In genomic region chr1:8347635-8348034, GRCh38 we compare ENCODE assay signal across 16 cellular contexts. TPM values are rescaled to one million over a fixed set of nuclear protein-coding genes. Genes with fewer than 3 reads are reported as not detected.
DNase-seq lines count a peak whose midpoint lies in the region; ATAC-seq and TF ChIP-seq lines count a peak whose summit lies in the region.
"Had no signal": no experiment of that assay in that cellular context is flagged by ENCODE, and none has a peak within 500 bp of the region (broad histone marks: within the 10 kb centered on the region; RNA-seq: fewer than 3 reads in every experiment).

No MANE protein-coding gene starts in this region.

- no peak for TF ChIP-seq POLR2A in NB4 (IDR thresholded peaks at IDR 0.05; ENCODE audit: extremely low read depth, insufficient read length)

- no peaks in the 10 kb centered on the region for H3K9me3 Mint-ChIP-seq in progenitor cell of endocrine pancreas (ENCODE audit: low read depth)
- no peaks in the 10 kb centered on the region for H3K9me3 Mint-ChIP-seq in activated naive CD4-positive, alpha-beta T cell treated with anti-CD3 and anti-CD28 coated beads, Interleukin-2, amount 10 ng/mL, durations not matched to agents 7 days and 5 days
- no peaks in the 10 kb centered on the region for H3K9me3 Mint-ChIP-seq in activated T-helper 1 cell treated with anti-CD3 and anti-CD28 coated beads, Interleukin-12 subunit alpha, Interleukin-12 subunit beta, Interleukin-2, Interleukin-4 antibody, amounts not matched to agents 30 ng/mL and 10 ng/mL and 1 ng/mL, durations not matched to agents 14 hours and 24 hours and 36 hours
- H3K9me3 Mint-ChIP-seq: activated T-helper 2 cell treated with anti-CD3 and anti-CD28 coated beads, Interferon-gamma antibody, Interleukin-2, Interleukin-4, amounts not matched to agents 10 μg/mL and 5 μg/mL and 100 μg/mL, durations not matched to agents 14 hours and 24 hours and 36 hours; natural killer cell treated with Interleukin-12 subunit alpha and Interleukin-12 subunit beta and Interleukin-15 and Interleukin-18, amount 100 ng/mL, for 72 hours had no signal

- H3K36me3 Mint-ChIP-seq in progenitor cell of endocrine pancreas (ENCODE audit: insufficient read depth): peaks cover 1% of the 10 kb centered on the region
- H3K36me3 Mint-ChIP-seq in activated naive CD4-positive, alpha-beta T cell treated with anti-CD3 and anti-CD28 coated beads, Interleukin-2, amount 10 ng/mL, durations not matched to agents 7 days and 5 days: peaks cover 1% of the 10 kb centered on the region
- no peaks in the 10 kb centered on the region for H3K36me3 Mint-ChIP-seq in activated T-helper 1 cell treated with anti-CD3 and anti-CD28 coated beads, Interleukin-12 subunit alpha, Interleukin-12 subunit beta, Interleukin-2, Interleukin-4 antibody, amounts not matched to agents 30 ng/mL and 10 ng/mL and 1 ng/mL, durations not matched to agents 14 hours and 24 hours and 36 hours (ENCODE audit: low read depth)
- H3K36me3 Mint-ChIP-seq: natural killer cell treated with Interleukin-12 subunit alpha and Interleukin-12 subunit beta and Interleukin-15 and Interleukin-18, amount 100 ng/mL, for 72 hours had no signal

- peak; percentile 4 to 54 for DNase-seq in NCI-H2081 (lab: John Stamatoyannopoulos, UW)
- DNase-seq in NCI-H2081 treated with DMSO at 0.1 percent for 48 hours (lab: John Stamatoyannopoulos, UW): no peak
- peak; percentile 38 for DNase-seq in NB4 (ENCODE audit: low read depth)
- peak; percentile 24 for DNase-seq in brain microvascular endothelial cell
- no peak for DNase-seq in progenitor cell of endocrine pancreas (ENCODE audit: low spot score, unreplicated experiment)
- no peak for DNase-seq in activated naive CD4-positive, alpha-beta T cell treated with anti-CD3 and anti-CD28 coated beads, Interleukin-2, amount 10 ng/mL, durations not matched to agents 7 days and 5 days
- DNase-seq in activated T-helper 1 cell treated with anti-CD3 and anti-CD28 coated beads, Interleukin-12 subunit alpha, Interleukin-12 subunit beta, Interleukin-2, Interleukin-4 antibody, amounts not matched to agents 30 ng/mL and 10 ng/mL and 1 ng/mL, durations not matched to agents 14 hours and 24 hours and 36 hours (ENCODE audit: low spot score): no peak
- DNase-seq: CD4-positive, CD25-positive, alpha-beta regulatory T cell; effector CD4-positive, alpha-beta T cell; SHP77 treated with DMSO at 0.1 percent for 48 hours; tibial artery had no signal

- H3K36me3 ChIP-seq in brain microvascular endothelial cell (replicated peaks): peaks cover 3% of the 10 kb centered on the region
- H3K36me3 ChIP-seq: tibial artery had no signal

- peak overlapping the region; percentile 1 for H3K27ac ChIP-seq in brain microvascular endothelial cell

- no peaks in the 10 kb centered on the region for H3K27me3 Mint-ChIP-seq in progenitor cell of endocrine pancreas
- H3K27me3 Mint-ChIP-seq in activated naive CD4-positive, alpha-beta T cell treated with anti-CD3 and anti-CD28 coated beads, Interleukin-2, amount 10 ng/mL, durations not matched to agents 7 days and 5 days: peaks cover 13% of the 10 kb centered on the region
- no peaks in the 10 kb centered on the region for H3K27me3 Mint-ChIP-seq in activated T-helper 1 cell treated with anti-CD3 and anti-CD28 coated beads, Interleukin-12 subunit alpha, Interleukin-12 subunit beta, Interleukin-2, Interleukin-4 antibody, amounts not matched to agents 30 ng/mL and 10 ng/mL and 1 ng/mL, durations not matched to agents 14 hours and 24 hours and 36 hours (ENCODE audit: insufficient read depth)

- CTCF ChIA-PET in activated naive CD4-positive, alpha-beta T cell treated with anti-CD3 and anti-CD28 coated beads, Interleukin-2, amount 10 ng/mL, durations not matched to agents 7 days and 5 days (lab: Charles Lee): interaction anchor here (0.6 to 2.7 kb wide), 5 partner anchors 34 to 679 kb away, joined by 3 to 19 read pairs (median 6); no protein-coding TSS in a partner anchor

- H3K27ac Mint-ChIP-seq in progenitor cell of endocrine pancreas: peak overlapping the region; percentile 76
- H3K27ac Mint-ChIP-seq in activated naive CD4-positive, alpha-beta T cell treated with anti-CD3 and anti-CD28 coated beads, Interleukin-2, amount 10 ng/mL, durations not matched to agents 7 days and 5 days: no peak overlapping the region
- no peak overlapping the region for H3K27ac Mint-ChIP-seq in activated T-helper 1 cell treated with anti-CD3 and anti-CD28 coated beads, Interleukin-12 subunit alpha, Interleukin-12 subunit beta, Interleukin-2, Interleukin-4 antibody, amounts not matched to agents 30 ng/mL and 10 ng/mL and 1 ng/mL, durations not matched to agents 14 hours and 24 hours and 36 hours
- H3K27ac Mint-ChIP-seq: activated T-helper 2 cell treated with anti-CD3 and anti-CD28 coated beads, Interferon-gamma antibody, Interleukin-2, Interleukin-4, amounts not matched to agents 10 μg/mL and 5 μg/mL and 100 μg/mL, durations not matched to agents 14 hours and 24 hours and 36 hours; natural killer cell treated with Interleukin-12 subunit alpha and Interleukin-12 subunit beta and Interleukin-15 and Interleukin-18, amount 100 ng/mL, for 72 hours; stimulated activated memory B cell treated with anti-CD40 and anti-IgM and Interleukin-4, amounts not matched to agents 10 μg/mL and 1 μg/mL and 100 μg/mL, for 72 hours had no signal

- H3K4me3 ChIP-seq in NB4 (ENCODE audit: low read depth, low read length) (no peak overlapping the region), brain microvascular endothelial cell (ENCODE audit: low read depth, low read length) (no peak overlapping the region)
- H3K4me3 ChIP-seq: tibial artery had no signal

- H3K4me3 Mint-ChIP-seq in progenitor cell of endocrine pancreas (ENCODE audit: low read depth): no peak overlapping the region
- H3K4me3 Mint-ChIP-seq in activated naive CD4-positive, alpha-beta T cell treated with anti-CD3 and anti-CD28 coated beads, Interleukin-2, amount 10 ng/mL, durations not matched to agents 7 days and 5 days: no peak overlapping the region
- H3K4me3 Mint-ChIP-seq in activated T-helper 1 cell treated with anti-CD3 and anti-CD28 coated beads, Interleukin-12 subunit alpha, Interleukin-12 subunit beta, Interleukin-2, Interleukin-4 antibody, amounts not matched to agents 30 ng/mL and 10 ng/mL and 1 ng/mL, durations not matched to agents 14 hours and 24 hours and 36 hours: no peak overlapping the region
- H3K4me3 Mint-ChIP-seq: CD4-positive, CD25-positive, alpha-beta regulatory T cell; natural killer cell treated with Interleukin-12 subunit alpha and Interleukin-12 subunit beta and Interleukin-15 and Interleukin-18, amount 100 ng/mL, for 72 hours; stimulated activated memory B cell treated with anti-CD40 and anti-IgM and Interleukin-4, amounts not matched to agents 10 μg/mL and 1 μg/mL and 100 μg/mL, for 72 hours had no signal

- H3K4me1 Mint-ChIP-seq in progenitor cell of endocrine pancreas (ENCODE audit: low read depth): peaks cover 7% of the 10 kb centered on the region
- H3K4me1 Mint-ChIP-seq in activated naive CD4-positive, alpha-beta T cell treated with anti-CD3 and anti-CD28 coated beads, Interleukin-2, amount 10 ng/mL, durations not matched to agents 7 days and 5 days: no peaks in the 10 kb centered on the region
- peaks cover 4% of the 10 kb centered on the region for H3K4me1 Mint-ChIP-seq in activated T-helper 1 cell treated with anti-CD3 and anti-CD28 coated beads, Interleukin-12 subunit alpha, Interleukin-12 subunit beta, Interleukin-2, Interleukin-4 antibody, amounts not matched to agents 30 ng/mL and 10 ng/mL and 1 ng/mL, durations not matched to agents 14 hours and 24 hours and 36 hours (ENCODE audit: low read depth)

- TF ChIP-seq CTCF in NB4 (IDR thresholded peaks at IDR 0.05; ENCODE audit: low read depth, low read length) (no peak), brain microvascular endothelial cell (IDR thresholded peaks at IDR 0.05; ENCODE audit: low read depth, low read length, missing control alignments) (no peak), progenitor cell of endocrine pancreas (IDR thresholded peaks at IDR 0.05; ENCODE audit: unreplicated experiment) (no peak)

- H3K27me3 ChIP-seq in brain microvascular endothelial cell (replicated peaks): no peaks in the 10 kb centered on the region
- H3K27me3 ChIP-seq: tibial artery had no signal

- no peak for ATAC-seq in HG03520 (IDR thresholded peaks at IDR 0.05; ENCODE audit: unreplicated experiment)
- ATAC-seq: activated CD4-positive, CD25-positive, alpha-beta regulatory T cell treated with anti-CD3 and anti-CD28 coated beads, Interleukin-2, amount 50 U/mL, for 24 hours; natural killer cell treated with Interleukin-12 subunit alpha and Interleukin-12 subunit beta and Interleukin-15 and Interleukin-18, amount 100 ng/mL, for 72 hours; stimulated activated memory B cell treated with anti-CD40 and anti-IgM and Interleukin-4, amounts not matched to agents 10 μg/mL and 1 μg/mL and 100 μg/mL, for 72 hours had no signal

- in situ Hi-C loops in brain microvascular endothelial cell (cut with HindIII; ENCODE audit: low pct_ligation_motif_present, low sequenced_read_pairs): no loop called here

- intact Hi-C loops in activated T-helper 1 cell treated with anti-CD3 and anti-CD28 coated beads, Interleukin-12 subunit alpha, Interleukin-12 subunit beta, Interleukin-2, Interleukin-4 antibody, amounts not matched to agents 30 ng/mL and 10 ng/mL and 1 ng/mL, durations not matched to agents 14 hours and 24 hours and 36 hours (cut with micrococcal nuclease): loop anchor here (2.0 kb wide), 1 partner anchor 681 kb away; no protein-coding TSS in a partner anchor

RNA-seq across cellular contexts. Expression of gene SLC45A1, which starts 29.7 kb away (rescaled TPM):
- total RNA-seq in progenitor cell of endocrine pancreas: 0.60 and 0.86 TPM in 2 replicates
- 0.39 and 0.57 TPM in 2 replicates for total RNA-seq in activated T-helper 1 cell treated with anti-CD3 and anti-CD28 coated beads, Interleukin-12 subunit alpha, Interleukin-12 subunit beta, Interleukin-2, Interleukin-4 antibody, amounts not matched to agents 30 ng/mL and 10 ng/mL and 1 ng/mL, durations not matched to agents 14 hours and 24 hours and 36 hours

Comparison
In these comparisons a context has a peak if more than half of its experiments do, and no peak if none do; other contexts are left out.
1. DNase-seq: peak in NCI-H2081 (2 of 2), NB4 (single experiment) and brain microvascular endothelial cell (single experiment); none in NCI-H2081 treated with DMSO at 0.1 percent for 48 hours (single experiment), progenitor cell of endocrine pancreas (single experiment), activated naive CD4-positive, alpha-beta T cell treated with anti-CD3 and anti-CD28 coated beads, Interleukin-2, amount 10 ng/mL, durations not matched to agents 7 days and 5 days (single experiment) and activated T-helper 1 cell treated with anti-CD3 and anti-CD28 coated beads, Interleukin-12 subunit alpha, Interleukin-12 subunit beta, Interleukin-2, Interleukin-4 antibody, amounts not matched to agents 30 ng/mL and 10 ng/mL and 1 ng/mL, durations not matched to agents 14 hours and 24 hours and 36 hours (single experiment).